In genomic region chr20:22474215-22474614, GRCh38 we compare ENCODE assay signal across 23 cellular contexts.
"Had no signal": no experiment of that assay in that cellular context is flagged by ENCODE, and none has a peak within 500 bp of the region (broad histone marks: within the 10 kb centered on the region; RNA-seq: fewer than 3 reads in every experiment).

No MANE protein-coding gene starts in this region.

- H3K27ac ChIP-seq: heart left ventricle, hepatocyte, lower lobe of right lung, pancreas, prostate gland, skin epidermis, suprapubic skin, thoracic aorta, tibial artery, uterus had no signal

- H3K4me3 ChIP-seq: heart left ventricle, hepatocyte, lower lobe of right lung, pancreas, prostate gland, skin epidermis, suprapubic skin, thoracic aorta, tibial artery, uterus had no signal

- H3K4me2 ChIP-seq: hepatocyte had no signal

- H3K4me1 ChIP-seq: heart left ventricle, lower lobe of right lung, prostate gland, suprapubic skin, tibial artery, uterus had no signal

- DNase-seq: heart left ventricle; islet precursor cell; lower lobe of right lung; mesendoderm; naive thymus-derived CD4-positive, alpha-beta T cell; nucleus accumbens; pancreas; posterior cingulate gyrus; retina; right cardiac atrium; stimulated activated CD4-positive, alpha-beta T cell treated with anti-CD3 and anti-CD28 coated beads, Interleukin-4, amount 100 ng/mL, for 24 hours; stimulated activated naive CD4-positive, alpha-beta T cell; tibial artery; trophoblast cell; uterus had no signal

- ATAC-seq: heart left ventricle; naive thymus-derived CD4-positive, alpha-beta T cell; natural killer cell treated with Interleukin-12 subunit alpha and Interleukin-12 subunit beta and Interleukin-15 and Interleukin-18, amount 100 ng/mL, for 72 hours; pancreas; right cardiac atrium; sciatic nerve; stimulated activated effector memory CD8-positive, alpha-beta T cell treated with anti-CD3 and anti-CD28 coated beads, Interleukin-12 subunit alpha, Interleukin-12 subunit beta, amount 100 ng/mL, for 72 hours had no signal

- H3K36me3 ChIP-seq: heart left ventricle, lower lobe of right lung, pancreas, prostate gland, suprapubic skin, thoracic aorta, tibial artery, uterus had no signal

- H3K27me3 ChIP-seq: hepatocyte, pancreas, uterus had no signal

- H3K9me3 ChIP-seq: lower lobe of right lung, pancreas, prostate gland, suprapubic skin, thoracic aorta, uterus had no signal
